Comparison of ENCODE assay signal across 1 cellular context in the genomic region with DNA sequence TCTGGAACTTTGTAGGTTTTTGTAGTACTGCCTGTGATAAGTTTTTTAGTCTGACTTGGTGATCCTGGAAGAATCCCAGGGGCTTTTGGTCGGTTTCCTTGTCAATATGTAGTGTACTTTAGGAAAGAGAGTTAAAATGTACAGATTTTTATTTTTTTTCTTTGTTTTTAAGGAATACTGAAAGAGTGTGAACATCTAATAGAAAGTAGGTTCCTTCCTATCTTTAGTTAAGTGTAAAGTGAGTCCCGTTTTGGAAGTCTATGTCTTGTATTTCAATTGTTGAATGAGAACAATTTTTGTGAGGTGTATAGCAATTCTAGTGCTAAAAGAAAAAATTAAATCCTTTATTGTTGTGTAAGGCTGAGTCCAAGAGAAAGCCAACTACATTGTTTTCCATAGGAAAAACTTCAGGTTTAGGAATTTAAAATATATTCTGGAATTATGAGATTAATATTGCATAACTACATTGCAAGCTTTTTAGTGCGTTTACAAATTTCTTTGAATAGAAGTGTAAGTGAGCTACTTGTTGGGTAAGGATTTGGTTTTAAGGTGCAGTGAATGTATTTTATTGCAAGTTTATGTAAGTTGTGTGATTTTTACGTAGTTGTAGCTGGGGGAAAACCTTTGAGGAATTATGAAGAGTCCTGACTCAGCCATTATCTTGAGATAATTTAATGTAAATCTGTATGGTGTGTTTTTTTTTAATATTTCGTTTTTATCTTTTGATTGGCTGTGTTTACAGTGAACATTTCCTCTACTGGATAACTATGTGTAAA.
TF ChIP-seq lines count a peak whose summit lies in the region.

No MANE protein-coding gene starts in this region.

TF ChIP-seq in K562, 482 proteins besides CTCF, POLR2A, EP300 and RAD21 (continued from another document and continues in another):
- TF ChIP-seq, protein P1, sequence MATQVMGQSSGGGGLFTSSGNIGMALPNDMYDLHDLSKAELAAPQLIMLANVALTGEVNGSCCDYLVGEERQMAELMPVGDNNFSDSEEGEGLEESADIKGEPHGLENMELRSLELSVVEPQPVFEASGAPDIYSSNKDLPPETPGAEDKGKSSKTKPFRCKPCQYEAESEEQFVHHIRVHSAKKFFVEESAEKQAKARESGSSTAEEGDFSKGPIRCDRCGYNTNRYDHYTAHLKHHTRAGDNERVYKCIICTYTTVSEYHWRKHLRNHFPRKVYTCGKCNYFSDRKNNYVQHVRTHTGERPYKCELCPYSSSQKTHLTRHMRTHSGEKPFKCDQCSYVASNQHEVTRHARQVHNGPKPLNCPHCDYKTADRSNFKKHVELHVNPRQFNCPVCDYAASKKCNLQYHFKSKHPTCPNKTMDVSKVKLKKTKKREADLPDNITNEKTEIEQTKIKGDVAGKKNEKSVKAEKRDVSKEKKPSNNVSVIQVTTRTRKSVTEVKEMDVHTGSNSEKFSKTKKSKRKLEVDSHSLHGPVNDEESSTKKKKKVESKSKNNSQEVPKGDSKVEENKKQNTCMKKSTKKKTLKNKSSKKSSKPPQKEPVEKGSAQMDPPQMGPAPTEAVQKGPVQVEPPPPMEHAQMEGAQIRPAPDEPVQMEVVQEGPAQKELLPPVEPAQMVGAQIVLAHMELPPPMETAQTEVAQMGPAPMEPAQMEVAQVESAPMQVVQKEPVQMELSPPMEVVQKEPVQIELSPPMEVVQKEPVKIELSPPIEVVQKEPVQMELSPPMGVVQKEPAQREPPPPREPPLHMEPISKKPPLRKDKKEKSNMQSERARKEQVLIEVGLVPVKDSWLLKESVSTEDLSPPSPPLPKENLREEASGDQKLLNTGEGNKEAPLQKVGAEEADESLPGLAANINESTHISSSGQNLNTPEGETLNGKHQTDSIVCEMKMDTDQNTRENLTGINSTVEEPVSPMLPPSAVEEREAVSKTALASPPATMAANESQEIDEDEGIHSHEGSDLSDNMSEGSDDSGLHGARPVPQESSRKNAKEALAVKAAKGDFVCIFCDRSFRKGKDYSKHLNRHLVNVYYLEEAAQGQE (CRISPR knock-in tag; IDR thresholded peaks at IDR 0.05; ENCODE audit: low read depth), result no peak
- no peak for TF ChIP-seq SMARCE1 (IDR thresholded peaks at IDR 0.05)
- TF ChIP-seq DACH1 (IDR thresholded peaks at IDR 0.05; ENCODE audit: partially characterized antibody), result no peak
- TF ChIP-seq POLR2AphosphoS5 (IDR thresholded peaks at IDR 0.05; ENCODE audit: control insufficient read depth, insufficient read depth, low read depth, low read length), result no peak
- no peak for TF ChIP-seq FUS (optimal IDR thresholded peaks at IDR 0.05; ENCODE audit: low read depth, low read length)
- no peak for TF ChIP-seq ZNF695 (CRISPR knock-in tag; IDR thresholded peaks at IDR 0.05)
- TF ChIP-seq SP1 (CRISPR knock-in tag; IDR thresholded peaks at IDR 0.05), result peak; percentile 35; the same call in 1 of the 2 replicates
- TF ChIP-seq, protein P2, sequence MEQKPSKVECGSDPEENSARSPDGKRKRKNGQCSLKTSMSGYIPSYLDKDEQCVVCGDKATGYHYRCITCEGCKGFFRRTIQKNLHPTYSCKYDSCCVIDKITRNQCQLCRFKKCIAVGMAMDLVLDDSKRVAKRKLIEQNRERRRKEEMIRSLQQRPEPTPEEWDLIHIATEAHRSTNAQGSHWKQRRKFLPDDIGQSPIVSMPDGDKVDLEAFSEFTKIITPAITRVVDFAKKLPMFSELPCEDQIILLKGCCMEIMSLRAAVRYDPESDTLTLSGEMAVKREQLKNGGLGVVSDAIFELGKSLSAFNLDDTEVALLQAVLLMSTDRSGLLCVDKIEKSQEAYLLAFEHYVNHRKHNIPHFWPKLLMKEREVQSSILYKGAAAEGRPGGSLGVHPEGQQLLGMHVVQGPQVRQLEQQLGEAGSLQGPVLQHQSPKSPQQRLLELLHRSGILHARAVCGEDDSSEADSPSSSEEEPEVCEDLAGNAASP (IDR thresholded peaks at IDR 0.05), result no peak
- TF ChIP-seq U2AF1 (optimal IDR thresholded peaks at IDR 0.05; ENCODE audit: low read depth, low read length), result peak; percentile 24
- TF ChIP-seq, protein P3, sequence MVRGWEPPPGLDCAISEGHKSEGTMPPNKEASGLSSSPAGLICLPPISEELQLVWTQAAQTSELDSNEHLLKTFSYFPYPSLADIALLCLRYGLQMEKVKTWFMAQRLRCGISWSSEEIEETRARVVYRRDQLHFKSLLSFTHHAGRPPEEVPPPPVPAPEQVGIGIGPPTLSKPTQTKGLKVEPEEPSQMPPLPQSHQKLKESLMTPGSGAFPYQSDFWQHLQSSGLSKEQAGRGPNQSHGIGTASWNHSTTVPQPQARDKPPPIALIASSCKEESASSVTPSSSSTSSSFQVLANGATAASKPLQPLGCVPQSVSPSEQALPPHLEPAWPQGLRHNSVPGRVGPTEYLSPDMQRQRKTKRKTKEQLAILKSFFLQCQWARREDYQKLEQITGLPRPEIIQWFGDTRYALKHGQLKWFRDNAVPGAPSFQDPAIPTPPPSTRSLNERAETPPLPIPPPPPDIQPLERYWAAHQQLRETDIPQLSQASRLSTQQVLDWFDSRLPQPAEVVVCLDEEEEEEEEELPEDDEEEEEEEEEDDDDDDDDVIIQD (CRISPR knock-in tag; IDR thresholded peaks at IDR 0.05), result no peak
- TF ChIP-seq ASH1L (IDR thresholded peaks at IDR 0.05; ENCODE audit: borderline replicate concordance, low read depth, partially characterized antibody), result peak; percentile 35
- no peak for TF ChIP-seq CBX1 (IDR thresholded peaks at IDR 0.05; ENCODE audit: low read depth)
- TF ChIP-seq SIX5 (IDR thresholded peaks at IDR 0.05; ENCODE audit: borderline replicate concordance in 1 of 2, insufficient read depth in 1 of 2, low read depth in 1 of 2, low read length in 2 of 2), result no peak
- peak; percentile 28; the same call in 1 of the 2 replicates for TF ChIP-seq MTA2 (IDR thresholded peaks at IDR 0.05; ENCODE audit: low read depth)
- TF ChIP-seq NRF1 (conservative IDR thresholded peaks at IDR 0.05 in 1 of 2, IDR thresholded peaks at IDR 0.05 in 1 of 2), result no peak
- no peak for TF ChIP-seq CBFA2T2 (conservative IDR thresholded peaks at IDR 0.05)
- no peak for TF ChIP-seq KDM2B (CRISPR knock-in tag; IDR thresholded peaks at IDR 0.05)
- TF ChIP-seq, protein P4, sequence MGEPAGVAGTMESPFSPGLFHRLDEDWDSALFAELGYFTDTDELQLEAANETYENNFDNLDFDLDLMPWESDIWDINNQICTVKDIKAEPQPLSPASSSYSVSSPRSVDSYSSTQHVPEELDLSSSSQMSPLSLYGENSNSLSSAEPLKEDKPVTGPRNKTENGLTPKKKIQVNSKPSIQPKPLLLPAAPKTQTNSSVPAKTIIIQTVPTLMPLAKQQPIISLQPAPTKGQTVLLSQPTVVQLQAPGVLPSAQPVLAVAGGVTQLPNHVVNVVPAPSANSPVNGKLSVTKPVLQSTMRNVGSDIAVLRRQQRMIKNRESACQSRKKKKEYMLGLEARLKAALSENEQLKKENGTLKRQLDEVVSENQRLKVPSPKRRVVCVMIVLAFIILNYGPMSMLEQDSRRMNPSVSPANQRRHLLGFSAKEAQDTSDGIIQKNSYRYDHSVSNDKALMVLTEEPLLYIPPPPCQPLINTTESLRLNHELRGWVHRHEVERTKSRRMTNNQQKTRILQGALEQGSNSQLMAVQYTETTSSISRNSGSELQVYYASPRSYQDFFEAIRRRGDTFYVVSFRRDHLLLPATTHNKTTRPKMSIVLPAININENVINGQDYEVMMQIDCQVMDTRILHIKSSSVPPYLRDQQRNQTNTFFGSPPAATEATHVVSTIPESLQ (CRISPR knock-in tag; IDR thresholded peaks at IDR 0.05), result no peak
- peak; percentile 55; the same call in 1 of the 2 replicates for TF ChIP-seq NFATC3 (IDR thresholded peaks at IDR 0.05)
- TF ChIP-seq POLR2AphosphoS2 (IDR thresholded peaks at IDR 0.05; ENCODE audit: low read length), result no peak
- TF ChIP-seq CBX2 (IDR thresholded peaks at IDR 0.05; ENCODE audit: insufficient read depth, low read length, poor library complexity, severe bottlenecking), result no peak
- TF ChIP-seq PHB (CRISPR knock-in tag; IDR thresholded peaks at IDR 0.05), result no peak
- TF ChIP-seq, protein P5, sequence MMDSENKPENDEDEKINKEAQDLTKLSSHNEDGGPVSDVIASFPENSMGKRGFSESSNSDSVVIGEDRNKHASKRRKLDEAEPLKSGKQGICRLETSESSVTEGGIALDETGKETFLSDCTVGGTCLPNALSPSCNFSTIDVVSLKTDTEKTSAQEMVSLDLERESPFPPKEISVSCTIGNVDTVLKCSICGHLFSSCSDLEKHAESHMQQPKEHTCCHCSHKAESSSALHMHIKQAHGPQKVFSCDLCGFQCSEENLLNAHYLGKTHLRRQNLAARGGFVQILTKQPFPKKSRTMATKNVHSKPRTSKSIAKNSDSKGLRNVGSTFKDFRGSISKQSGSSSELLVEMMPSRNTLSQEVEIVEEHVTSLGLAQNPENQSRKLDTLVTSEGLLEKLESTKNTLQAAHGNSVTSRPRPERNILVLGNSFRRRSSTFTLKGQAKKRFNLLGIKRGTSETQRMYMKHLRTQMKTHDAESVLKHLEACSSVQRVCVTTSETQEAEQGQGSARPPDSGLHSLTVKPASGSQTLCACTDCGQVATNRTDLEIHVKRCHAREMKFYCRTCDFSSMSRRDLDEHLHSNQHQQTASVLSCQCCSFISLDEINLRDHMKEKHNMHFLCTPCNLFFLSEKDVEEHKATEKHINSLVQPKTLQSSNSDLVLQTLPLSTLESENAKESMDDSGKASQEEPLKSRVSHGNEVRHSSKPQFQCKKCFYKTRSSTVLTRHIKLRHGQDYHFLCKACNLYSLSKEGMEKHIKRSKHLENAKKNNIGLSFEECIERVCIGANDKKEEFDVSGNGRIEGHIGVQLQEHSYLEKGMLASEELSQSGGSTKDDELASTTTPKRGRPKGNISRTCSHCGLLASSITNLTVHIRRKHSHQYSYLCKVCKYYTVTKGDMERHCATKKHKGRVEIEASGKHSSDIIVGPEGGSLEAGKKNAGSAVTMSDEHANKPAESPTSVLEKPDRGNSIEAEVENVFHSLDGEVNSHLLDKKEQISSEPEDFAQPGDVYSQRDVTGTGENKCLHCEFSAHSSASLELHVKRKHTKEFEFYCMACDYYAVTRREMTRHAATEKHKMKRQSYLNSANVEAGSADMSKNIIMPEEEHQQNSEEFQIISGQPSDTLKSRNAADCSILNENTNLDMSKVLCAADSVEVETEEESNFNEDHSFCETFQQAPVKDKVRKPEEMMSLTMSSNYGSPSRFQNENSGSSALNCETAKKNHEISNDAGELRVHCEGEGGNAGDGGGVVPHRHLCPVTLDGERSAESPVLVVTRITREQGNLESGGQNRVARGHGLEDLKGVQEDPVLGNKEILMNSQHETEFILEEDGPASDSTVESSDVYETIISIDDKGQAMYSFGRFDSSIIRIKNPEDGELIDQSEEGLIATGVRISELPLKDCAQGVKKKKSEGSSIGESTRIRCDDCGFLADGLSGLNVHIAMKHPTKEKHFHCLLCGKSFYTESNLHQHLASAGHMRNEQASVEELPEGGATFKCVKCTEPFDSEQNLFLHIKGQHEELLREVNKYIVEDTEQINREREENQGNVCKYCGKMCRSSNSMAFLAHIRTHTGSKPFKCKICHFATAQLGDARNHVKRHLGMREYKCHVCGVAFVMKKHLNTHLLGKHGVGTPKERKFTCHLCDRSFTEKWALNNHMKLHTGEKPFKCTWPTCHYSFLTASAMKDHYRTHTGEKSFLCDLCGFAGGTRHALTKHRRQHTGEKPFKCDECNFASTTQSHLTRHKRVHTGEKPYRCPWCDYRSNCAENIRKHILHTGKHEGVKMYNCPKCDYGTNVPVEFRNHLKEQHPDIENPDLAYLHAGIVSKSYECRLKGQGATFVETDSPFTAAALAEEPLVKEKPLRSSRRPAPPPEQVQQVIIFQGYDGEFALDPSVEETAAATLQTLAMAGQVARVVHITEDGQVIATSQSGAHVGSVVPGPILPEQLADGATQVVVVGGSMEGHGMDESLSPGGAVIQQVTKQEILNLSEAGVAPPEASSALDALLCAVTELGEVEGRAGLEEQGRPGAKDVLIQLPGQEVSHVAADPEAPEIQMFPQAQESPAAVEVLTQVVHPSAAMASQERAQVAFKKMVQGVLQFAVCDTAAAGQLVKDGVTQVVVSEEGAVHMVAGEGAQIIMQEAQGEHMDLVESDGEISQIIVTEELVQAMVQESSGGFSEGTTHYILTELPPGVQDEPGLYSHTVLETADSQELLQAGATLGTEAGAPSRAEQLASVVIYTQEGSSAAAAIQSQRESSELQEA (IDR thresholded peaks at IDR 0.05; ENCODE audit: low read depth), result no peak
- TF ChIP-seq, protein P6, sequence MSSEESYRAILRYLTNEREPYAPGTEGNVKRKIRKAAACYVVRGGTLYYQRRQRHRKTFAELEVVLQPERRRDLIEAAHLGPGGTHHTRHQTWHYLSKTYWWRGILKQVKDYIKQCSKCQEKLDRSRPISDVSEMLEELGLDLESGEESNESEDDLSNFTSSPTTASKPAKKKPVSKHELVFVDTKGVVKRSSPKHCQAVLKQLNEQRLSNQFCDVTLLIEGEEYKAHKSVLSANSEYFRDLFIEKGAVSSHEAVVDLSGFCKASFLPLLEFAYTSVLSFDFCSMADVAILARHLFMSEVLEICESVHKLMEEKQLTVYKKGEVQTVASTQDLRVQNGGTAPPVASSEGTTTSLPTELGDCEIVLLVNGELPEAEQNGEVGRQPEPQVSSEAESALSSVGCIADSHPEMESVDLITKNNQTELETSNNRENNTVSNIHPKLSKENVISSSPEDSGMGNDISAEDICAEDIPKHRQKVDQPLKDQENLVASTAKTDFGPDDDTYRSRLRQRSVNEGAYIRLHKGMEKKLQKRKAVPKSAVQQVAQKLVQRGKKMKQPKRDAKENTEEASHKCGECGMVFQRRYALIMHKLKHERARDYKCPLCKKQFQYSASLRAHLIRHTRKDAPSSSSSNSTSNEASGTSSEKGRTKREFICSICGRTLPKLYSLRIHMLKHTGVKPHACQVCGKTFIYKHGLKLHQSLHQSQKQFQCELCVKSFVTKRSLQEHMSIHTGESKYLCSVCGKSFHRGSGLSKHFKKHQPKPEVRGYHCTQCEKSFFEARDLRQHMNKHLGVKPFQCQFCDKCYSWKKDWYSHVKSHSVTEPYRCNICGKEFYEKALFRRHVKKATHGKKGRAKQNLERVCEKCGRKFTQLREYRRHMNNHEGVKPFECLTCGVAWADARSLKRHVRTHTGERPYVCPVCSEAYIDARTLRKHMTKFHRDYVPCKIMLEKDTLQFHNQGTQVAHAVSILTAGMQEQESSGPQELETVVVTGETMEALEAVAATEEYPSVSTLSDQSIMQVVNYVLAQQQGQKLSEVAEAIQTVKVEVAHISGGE (CRISPR knock-in tag; IDR thresholded peaks at IDR 0.05), result no peak
- no peak for TF ChIP-seq DMBX1 (CRISPR knock-in tag; IDR thresholded peaks at IDR 0.05; ENCODE audit: borderline replicate concordance)
- no peak for TF ChIP-seq ZNF445 (CRISPR knock-in tag; IDR thresholded peaks at IDR 0.05; ENCODE audit: low read depth)
- TF ChIP-seq, protein P7, sequence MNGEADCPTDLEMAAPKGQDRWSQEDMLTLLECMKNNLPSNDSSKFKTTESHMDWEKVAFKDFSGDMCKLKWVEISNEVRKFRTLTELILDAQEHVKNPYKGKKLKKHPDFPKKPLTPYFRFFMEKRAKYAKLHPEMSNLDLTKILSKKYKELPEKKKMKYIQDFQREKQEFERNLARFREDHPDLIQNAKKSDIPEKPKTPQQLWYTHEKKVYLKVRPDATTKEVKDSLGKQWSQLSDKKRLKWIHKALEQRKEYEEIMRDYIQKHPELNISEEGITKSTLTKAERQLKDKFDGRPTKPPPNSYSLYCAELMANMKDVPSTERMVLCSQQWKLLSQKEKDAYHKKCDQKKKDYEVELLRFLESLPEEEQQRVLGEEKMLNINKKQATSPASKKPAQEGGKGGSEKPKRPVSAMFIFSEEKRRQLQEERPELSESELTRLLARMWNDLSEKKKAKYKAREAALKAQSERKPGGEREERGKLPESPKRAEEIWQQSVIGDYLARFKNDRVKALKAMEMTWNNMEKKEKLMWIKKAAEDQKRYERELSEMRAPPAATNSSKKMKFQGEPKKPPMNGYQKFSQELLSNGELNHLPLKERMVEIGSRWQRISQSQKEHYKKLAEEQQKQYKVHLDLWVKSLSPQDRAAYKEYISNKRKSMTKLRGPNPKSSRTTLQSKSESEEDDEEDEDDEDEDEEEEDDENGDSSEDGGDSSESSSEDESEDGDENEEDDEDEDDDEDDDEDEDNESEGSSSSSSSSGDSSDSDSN (IDR thresholded peaks at IDR 0.05; ENCODE audit: borderline replicate concordance in 1 of 2, low read depth in 2 of 2, low read length in 2 of 2), result 0 out of 4 replicates have a peak, but pooled peaks of 1 of the 2 experiments have one; percentile 79
- no peak for TF ChIP-seq XRCC5 (IDR thresholded peaks at IDR 0.05; ENCODE audit: low read depth, low read length)
- TF ChIP-seq SMC3 (conservative IDR thresholded peaks at IDR 0.05; ENCODE audit: insufficient read depth, low read depth, low read length), result no peak
